In the genomic region with DNA sequence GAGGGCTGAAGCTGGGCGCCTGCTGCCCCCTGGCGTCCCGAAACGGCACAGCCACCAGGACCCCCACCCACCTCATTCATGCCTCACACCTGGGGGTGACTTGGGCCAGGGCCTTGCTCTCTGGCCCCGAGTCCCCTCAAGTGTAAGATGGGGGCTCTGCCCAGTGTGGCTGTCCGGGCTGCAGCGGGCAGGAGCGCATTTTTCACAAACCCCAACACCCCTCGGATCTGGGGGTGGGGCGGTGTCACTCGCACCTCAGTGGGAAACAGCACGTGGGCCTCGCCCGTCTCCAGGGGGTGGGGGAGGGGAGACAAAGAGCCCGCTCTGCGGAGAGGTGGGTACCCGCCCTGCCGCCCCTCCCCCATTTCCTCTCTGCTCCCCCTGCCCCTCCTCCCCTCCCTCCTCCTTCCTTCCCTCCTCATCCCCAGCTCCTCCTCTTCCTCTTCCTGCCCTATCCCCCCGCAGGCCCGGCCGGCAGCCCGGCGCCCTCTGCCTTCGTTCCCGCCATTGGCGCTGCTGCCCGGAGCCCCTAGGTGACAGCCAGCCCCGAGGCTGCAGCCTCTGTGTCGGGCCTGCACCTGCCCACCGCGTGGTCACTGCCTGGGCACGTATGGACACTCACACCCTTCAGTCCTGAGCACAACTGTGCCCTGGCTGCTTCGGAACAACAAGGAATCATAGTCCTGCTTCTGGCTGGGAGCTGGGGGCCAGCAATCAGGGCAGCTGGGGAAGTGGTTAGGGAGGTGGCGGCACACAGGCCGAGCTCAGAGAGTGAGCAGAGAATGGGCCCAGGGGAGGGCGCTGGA, we compare ENCODE assay signal across 8 cellular contexts. TPM values are rescaled to one million over a fixed set of nuclear protein-coding genes. Genes with fewer than 3 reads are reported as not detected.
A peak's percentile ranks its signal among the peaks of the same experiment; 100 is the strongest.
DNase-seq lines count a peak whose midpoint lies in the region; ATAC-seq and TF ChIP-seq lines count a peak whose summit lies in the region.

No MANE protein-coding gene starts in this region.

- peak overlapping the region; percentile 74 to 83 for H3K27ac Mint-ChIP-seq in natural killer cell

- peak overlapping the region; percentile 87 for H3K27ac ChIP-seq in C4-2B
- peak overlapping the region; percentile 65 to 79 (median 68) for H3K27ac ChIP-seq in esophagus squamous epithelium
- peak overlapping the region; percentile 46 to 79 (median 69) for H3K27ac ChIP-seq in tibial nerve

- peak; percentile 97 for TF ChIP-seq CTCF in C4-2B (conservative IDR thresholded peaks at IDR 0.05)
- peak; percentile 92 for TF ChIP-seq CTCF in HFF-Myc (IDR thresholded peaks at IDR 0.05; ENCODE audit: low read depth, low read length, missing control alignments)
- TF ChIP-seq CTCF in esophagus squamous epithelium (IDR thresholded peaks at IDR 0.05), result peak; percentile 74 to 88 (median 86)
- TF ChIP-seq CTCF in natural killer cell (IDR thresholded peaks at IDR 0.05), result peak; percentile 81
- TF ChIP-seq CTCF in tibial nerve (IDR thresholded peaks at IDR 0.05), result peak; percentile 87 to 99 (median 95)

- no peaks in the 10 kb centered on the region for H3K9me3 ChIP-seq in esophagus squamous epithelium
- no peaks in the 10 kb centered on the region for H3K9me3 ChIP-seq in tibial nerve

- H3K4me3 ChIP-seq in HFF-Myc (replicated peaks; ENCODE audit: low read depth, low read length) (peak overlapping the region; percentile 52), esophagus squamous epithelium (peak overlapping the region; percentile 18 to 68 (median 48)), tibial nerve (peak overlapping the region; percentile 22 to 56 (median 42))

- 0% methylated on average over 3 to 9 of the region's 36 CpGs for WGBS in esophagus squamous epithelium, 2 donors
- 6 to 7% methylated on average over 27 to 36 of the region's 36 CpGs for WGBS in tibial nerve, 2 donors

- H3K4me1 Mint-ChIP-seq in natural killer cell, result peaks cover 23 to 39% of the 10 kb centered on the region in 2 donors

- no peaks in the 10 kb centered on the region for H3K9me3 Mint-ChIP-seq in natural killer cell

- H3K36me3 Mint-ChIP-seq in natural killer cell, result no peaks in the 10 kb centered on the region

- DNase-seq in HFF-Myc (ENCODE audit: extremely low read depth, low read depth), result no peak
- peak; percentile 73 to 90 for DNase-seq in NOMO-1 (lab: John Stamatoyannopoulos, UW; ENCODE audit: unreplicated experiment in 2 of 2)
- DNase-seq in activated T-cell treated with anti-CD3 and anti-CD28 coated beads, Interleukin-2, amount 50 U/mL, for 1 hour, result peak; percentile 72
- DNase-seq in esophagus squamous epithelium (lab: John Stamatoyannopoulos, UW), result no peak
- peak; percentile 59 for DNase-seq in natural killer cell
- DNase-seq in tibial nerve (ENCODE audit: low spot score in 2 of 2), result peak in 1 of 2 donors; percentile 20

- H3K36me3 ChIP-seq in esophagus squamous epithelium, result no peaks in the 10 kb centered on the region
- no peaks in the 10 kb centered on the region for H3K36me3 ChIP-seq in tibial nerve

- intact Hi-C loops in esophagus squamous epithelium (cut with DNase I), result no loop called here
- intact Hi-C loops in natural killer cell (cut with micrococcal nuclease), result loop anchor here (1.0 kb wide), 1 partner anchor 360 kb away; no protein-coding TSS in a partner anchor

- H3K4me3 Mint-ChIP-seq in natural killer cell, result peak overlapping the region; percentile 81

- ATAC-seq in natural killer cell (peak; percentile 76 to 77 (median 77)), GM19035 (IDR thresholded peaks at IDR 0.05; ENCODE audit: unreplicated experiment) (no peak)

- H3K27me3 ChIP-seq in esophagus squamous epithelium (no peaks in the 10 kb centered on the region), tibial nerve (no peaks in the 10 kb centered on the region)

- no peak for TF ChIP-seq POLR2A in esophagus squamous epithelium (IDR thresholded peaks at IDR 0.05)
- no peak for TF ChIP-seq POLR2A in tibial nerve (IDR thresholded peaks at IDR 0.05)

- H3K4me1 ChIP-seq in esophagus squamous epithelium (peaks cover 28 to 43% (median 34%) of the 10 kb centered on the region in 3 donors), tibial nerve (peaks cover 0 to 43% (median 21%) of the 10 kb centered on the region in 4 donors)

- TF ChIP-seq EP300 in tibial nerve (IDR thresholded peaks at IDR 0.05), result no peak

- no peaks in the 10 kb centered on the region for H3K27me3 Mint-ChIP-seq in natural killer cell (ENCODE audit: low read depth in 2 of 2)

RNA-seq across cellular contexts. Expression of gene CDKN1C, which starts 6.8 kb away (rescaled TPM):
- total RNA-seq in esophagus squamous epithelium (10 to 100 TPM in 2 of 4 donors, 1 to 10 TPM in 2; 4.1 to 54.6 (median 20.8) TPM), natural killer cell (10 to 100 TPM in 1 of 3 donors, 1 to 10 TPM in 2; 2.6 to 27.9 (median 6.3) TPM), tibial nerve (100 to 1,000 TPM; 128 to 330 (median 260) TPM)

RNA-seq across cellular contexts. Expression of gene PHLDA2, which starts 36.8 kb away (rescaled TPM):
- 10 to 100 TPM; 10.2 to 39.2 (median 22.5) TPM for total RNA-seq in esophagus squamous epithelium
- total RNA-seq in natural killer cell, result 1 to 10 TPM in 2 of 3 donors, under 1 TPM in 1; 0.79 to 3.2 (median 2.2) TPM
- total RNA-seq in tibial nerve, result 1 to 10 TPM; 3.3 to 6.1 (median 5.1) TPM

Comparison
In these comparisons a context has a peak if more than half of its experiments do, and no peak if none do; other contexts are left out.
1. DNase-seq: peak in NOMO-1 (2 of 2), activated T-cell treated with anti-CD3 and anti-CD28 coated beads, Interleukin-2, amount 50 U/mL, for 1 hour (single experiment) and natural killer cell (single experiment); none in HFF-Myc (single experiment) and esophagus squamous epithelium (single experiment).
2. Peak in every context shown above with its lines, with median percentiles within 50 percentile points of each other: H3K27ac ChIP-seq, CTCF ChIP-seq and H3K4me3 ChIP-seq.